In the genomic region with DNA sequence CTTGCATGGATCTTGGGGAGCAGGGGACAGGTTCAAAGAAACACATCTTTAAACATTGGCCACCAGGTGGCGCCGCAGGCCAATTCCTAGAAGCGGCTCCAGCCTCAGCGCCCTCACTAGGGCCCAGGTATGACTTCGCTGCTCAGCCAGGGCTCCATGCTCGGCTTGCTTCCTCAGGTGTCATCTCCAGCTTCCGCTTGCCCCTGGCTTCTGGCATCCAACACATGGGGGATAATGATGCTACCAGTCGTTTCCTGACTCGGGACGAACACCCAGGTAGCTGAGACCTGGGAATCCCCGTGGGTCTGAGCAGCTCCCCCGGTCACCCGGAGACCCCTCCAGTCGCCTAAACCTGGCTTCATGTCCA, we compare ENCODE assay signal across 9 cellular contexts. TPM values are rescaled to one million over a fixed set of nuclear protein-coding genes. Genes with fewer than 3 reads are reported as not detected.
DNase-seq lines count a peak whose midpoint lies in the region; ATAC-seq and TF ChIP-seq lines count a peak whose summit lies in the region.
"Had no signal": no experiment of that assay in that cellular context is flagged by ENCODE, and none has a peak within 500 bp of the region (broad histone marks: within the 10 kb centered on the region; RNA-seq: fewer than 3 reads in every experiment).

No MANE protein-coding gene starts in this region.

- TF ChIP-seq CTCF in psoas muscle (IDR thresholded peaks at IDR 0.05) = peak; percentile 93

- H3K27ac Mint-ChIP-seq in activated naive CD4-positive, alpha-beta T cell treated with anti-CD3 and anti-CD28 coated beads, Interleukin-2, amount 50 U/mL, for 72 hours = no peak overlapping the region

- no peak overlapping the region for H3K4me3 ChIP-seq in psoas muscle

- no peaks in the 10 kb centered on the region for H3K36me3 ChIP-seq in psoas muscle (ENCODE audit: insufficient read depth in 1 of 2, low read depth in 1 of 2)

- no peaks in the 10 kb centered on the region for H3K27me3 ChIP-seq in psoas muscle (ENCODE audit: insufficient read depth in 3 of 3, low read length in 2 of 3)

- H3K27ac ChIP-seq in psoas muscle = no peak overlapping the region

- DNase-seq in AG08395 (ENCODE audit: low spot score) (peak; percentile 74), NCI-H1048 (lab: John Stamatoyannopoulos, UW) (peak; percentile 92), SW 1271 (lab: John Stamatoyannopoulos, UW) (peak; percentile 33 to 58), cardiac septum (ENCODE audit: low spot score) (peak; percentile 93), psoas muscle (peak; percentile 85 to 92)
- peak; percentile 83 to 91 for DNase-seq in activated naive CD4-positive, alpha-beta T cell treated with anti-CD3 and anti-CD28 coated beads, Interleukin-2, amount 50 U/mL, for 72 hours (ENCODE audit: low spot score in 2 of 2)

- 40 to 41% (median 41%) methylated on average over 13 to 14 of the region's 14 CpGs for WGBS in psoas muscle, 3 donors

- H3K36me3 Mint-ChIP-seq in activated naive CD4-positive, alpha-beta T cell treated with anti-CD3 and anti-CD28 coated beads, Interleukin-2, amount 50 U/mL, for 72 hours = no peaks in the 10 kb centered on the region

- intact Hi-C loops in cardiac septum (cut with DNase I) (loop anchor here (2.0 kb wide), 1 partner anchor 134 kb away; no protein-coding TSS in a partner anchor), psoas muscle (cut with DNase I) (loop anchor here (1.0 to 2.0 kb wide), 2 partner anchors 134 kb away; no protein-coding TSS in a partner anchor)

- ATAC-seq in GM18909 (IDR thresholded peaks at IDR 0.05; ENCODE audit: poor library complexity, unreplicated experiment) (peak; percentile 63), psoas muscle (peak; percentile 88 to 96 (median 90)), GM21360 (IDR thresholded peaks at IDR 0.05; ENCODE audit: unreplicated experiment) (no peak)
- ATAC-seq in activated naive CD4-positive, alpha-beta T cell treated with anti-CD3 and anti-CD28 coated beads, Interleukin-2, amount 50 U/mL, for 72 hours = peak; percentile 96 to 97

- H3K9me3 Mint-ChIP-seq in activated naive CD4-positive, alpha-beta T cell treated with anti-CD3 and anti-CD28 coated beads, Interleukin-2, amount 50 U/mL, for 72 hours = no peaks in the 10 kb centered on the region

- H3K4me1 ChIP-seq in psoas muscle = no peaks in the 10 kb centered on the region

- H3K9me3 ChIP-seq in psoas muscle = no peaks in the 10 kb centered on the region

RNA-seq across cellular contexts. Expression of gene MEX3A, which starts 8.5 kb away (rescaled TPM):
- total RNA-seq in activated naive CD4-positive, alpha-beta T cell treated with anti-CD3 and anti-CD28 coated beads, Interleukin-2, amount 50 U/mL, for 72 hours = under 1 TPM; 0.16 to 0.49 TPM
- total RNA-seq in cardiac septum (0.24 TPM), psoas muscle (under 1 TPM; 0.06 to 0.28 (median 0.11) TPM)
- under 1 TPM; 0.07 to 0.42 (median 0.22) TPM for polyA plus RNA-seq in psoas muscle

RNA-seq across cellular contexts. Expression of gene LMNA, which starts 23.7 kb away (rescaled TPM):
- 100 to 1,000 TPM; 116 to 147 TPM for total RNA-seq in activated naive CD4-positive, alpha-beta T cell treated with anti-CD3 and anti-CD28 coated beads, Interleukin-2, amount 50 U/mL, for 72 hours
- total RNA-seq in cardiac septum = 298 TPM
- total RNA-seq in psoas muscle = 100 to 1,000 TPM; 161 to 392 (median 291) TPM
- 100 to 1,000 TPM; 114 to 237 (median 138) TPM for polyA plus RNA-seq in psoas muscle

RNA-seq across cellular contexts. Expression of gene RAB25, which starts 29.8 kb away (rescaled TPM):
- total RNA-seq in activated naive CD4-positive, alpha-beta T cell treated with anti-CD3 and anti-CD28 coated beads, Interleukin-2, amount 50 U/mL, for 72 hours = under 1 TPM; 0.36 to 0.89 TPM
- total RNA-seq in cardiac septum (not detected), psoas muscle (not detected)
- polyA plus RNA-seq in psoas muscle = under 1 TPM; 0.07 to 0.34 (median 0.13) TPM
- total RNA-seq: temporal lobe had no signal

RNA-seq across cellular contexts. Expression of gene LAMTOR2, which starts 36.2 kb away (rescaled TPM):
- 10 to 100 TPM; 36.0 to 51.7 TPM for total RNA-seq in activated naive CD4-positive, alpha-beta T cell treated with anti-CD3 and anti-CD28 coated beads, Interleukin-2, amount 50 U/mL, for 72 hours
- total RNA-seq in cardiac septum (49.8 TPM), psoas muscle (10 to 100 TPM; 46.1 to 63.9 (median 51.2) TPM)
- 100 to 1,000 TPM in 1 of 3 donors, 10 to 100 TPM in 2; 89.0 to 101 (median 95.7) TPM for polyA plus RNA-seq in psoas muscle

RNA-seq across cellular contexts. Expression of gene UBQLN4, which starts 37.2 kb away (rescaled TPM):
- total RNA-seq in activated naive CD4-positive, alpha-beta T cell treated with anti-CD3 and anti-CD28 coated beads, Interleukin-2, amount 50 U/mL, for 72 hours = 10 to 100 TPM; 31.3 to 32.2 TPM
- 26.3 TPM for total RNA-seq in cardiac septum
- 10 to 100 TPM; 46.6 to 64.9 (median 53.1) TPM for total RNA-seq in psoas muscle
- 10 to 100 TPM; 36.8 to 73.9 (median 55.5) TPM for polyA plus RNA-seq in psoas muscle
